In the genomic region with DNA sequence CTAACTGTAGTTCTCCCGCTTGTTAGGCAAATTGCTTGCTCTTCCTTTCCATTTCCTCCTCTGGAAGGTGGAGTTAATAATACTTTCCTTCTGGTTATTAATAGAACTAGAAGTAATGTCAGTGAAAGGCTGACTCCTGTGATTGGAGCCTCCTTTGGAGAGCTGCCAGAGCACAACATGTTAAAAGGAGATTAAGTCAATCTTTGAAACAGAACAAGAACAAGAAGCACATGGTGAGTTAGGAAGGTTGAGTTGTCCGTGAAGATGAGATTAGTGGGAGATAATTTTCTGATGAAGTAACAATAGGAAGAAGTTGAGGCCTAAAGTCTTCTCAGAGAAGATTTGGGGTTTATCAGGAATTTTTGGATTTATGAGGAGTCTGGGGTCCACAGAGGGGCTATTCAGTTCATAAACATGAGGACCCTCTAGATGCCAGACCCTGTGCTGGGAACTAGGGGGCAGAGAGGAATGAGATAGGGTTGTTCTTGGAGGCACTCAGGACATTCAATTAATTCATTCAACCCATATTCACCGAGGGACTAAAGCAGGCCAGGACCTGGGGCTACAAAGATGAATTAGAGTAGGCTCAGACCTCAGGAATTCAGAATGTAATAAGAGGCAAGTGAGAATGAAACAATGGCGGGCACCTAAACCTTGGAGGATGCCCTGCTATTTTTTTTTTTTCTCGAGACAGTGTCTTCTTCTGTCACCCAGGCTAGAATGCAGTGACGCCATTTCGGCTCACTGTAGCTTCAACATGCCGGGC, we compare ENCODE assay signal across 13 cellular contexts. TPM values are rescaled to one million over a fixed set of nuclear protein-coding genes. Genes with fewer than 3 reads are reported as not detected.
A peak's percentile ranks its signal among the peaks of the same experiment; 100 is the strongest.
DNase-seq lines count a peak whose midpoint lies in the region; ATAC-seq and TF ChIP-seq lines count a peak whose summit lies in the region.
"Had no signal": no experiment of that assay in that cellular context is flagged by ENCODE, and none has a peak within 500 bp of the region (broad histone marks: within the 10 kb centered on the region; RNA-seq: fewer than 3 reads in every experiment).

No MANE protein-coding gene starts in this region.

- H3K4me3 Mint-ChIP-seq in HFFc6 (no peak overlapping the region; the same call in 1 of the 2 replicates), neural progenitor cell (no peak overlapping the region)
- H3K4me3 Mint-ChIP-seq in naive thymus-derived CD8-positive, alpha-beta T cell = no peak overlapping the region
- H3K4me3 Mint-ChIP-seq in CD4-positive, alpha-beta T cell = no peak overlapping the region
- H3K4me3 Mint-ChIP-seq in activated T-cell treated with anti-CD3 and anti-CD28 coated beads, Interleukin-2, amount 50 U/mL, for 24 hours = no peak overlapping the region

- no peak overlapping the region for H3K4me3 ChIP-seq in parathyroid adenoma (ENCODE audit: low read depth, low read length)
- H3K4me3 ChIP-seq in neural progenitor cell = no peak overlapping the region
- H3K4me3 ChIP-seq: sigmoid colon, uterus had no signal

- H3K4me1 ChIP-seq in parathyroid adenoma = peaks cover 12% of the 10 kb centered on the region
- no peaks in the 10 kb centered on the region for H3K4me1 ChIP-seq in neural progenitor cell
- H3K4me1 ChIP-seq: uterus had no signal

- H3K27ac Mint-ChIP-seq in HFFc6 = peak overlapping the region; percentile 14
- no peak overlapping the region for H3K27ac Mint-ChIP-seq in naive thymus-derived CD8-positive, alpha-beta T cell
- no peak overlapping the region for H3K27ac Mint-ChIP-seq in CD4-positive, alpha-beta T cell
- no peak overlapping the region for H3K27ac Mint-ChIP-seq in activated T-cell treated with anti-CD3 and anti-CD28 coated beads, Interleukin-2, amount 50 U/mL, for 24 hours
- H3K27ac Mint-ChIP-seq in neural progenitor cell = no peak overlapping the region

- H4K20me1 ChIP-seq in neural progenitor cell (ENCODE audit: low read depth) = no peaks in the 10 kb centered on the region

- CTCF ChIA-PET in CD4-positive, alpha-beta T cell (lab: Charles Lee) = no interaction called here

- H3K36me3 Mint-ChIP-seq in HFFc6 (ENCODE audit: low read depth) (0 out of 2 replicates have a peak, but pooled peaks cover 4% of the 10 kb centered on the region), neural progenitor cell (no peaks in the 10 kb centered on the region)
- H3K36me3 Mint-ChIP-seq in naive thymus-derived CD8-positive, alpha-beta T cell = no peaks in the 10 kb centered on the region
- H3K36me3 Mint-ChIP-seq in CD4-positive, alpha-beta T cell (ENCODE audit: low read depth) = no peaks in the 10 kb centered on the region
- H3K36me3 Mint-ChIP-seq in activated T-cell treated with anti-CD3 and anti-CD28 coated beads, Interleukin-2, amount 50 U/mL, for 24 hours (ENCODE audit: low read depth) = no peaks in the 10 kb centered on the region

- intact Hi-C loops in CD4-positive, alpha-beta T cell (cut with DNase I, micrococcal nuclease) = no loop called here

- H3K4me1 Mint-ChIP-seq in HFFc6 (ENCODE audit: low read depth) (peaks cover 30% of the 10 kb centered on the region), neural progenitor cell (peaks cover 16% of the 10 kb centered on the region)
- peaks cover 0 to 2% (median 0%) of the 10 kb centered on the region in 4 donors for H3K4me1 Mint-ChIP-seq in naive thymus-derived CD8-positive, alpha-beta T cell
- H3K4me1 Mint-ChIP-seq in CD4-positive, alpha-beta T cell (ENCODE audit: low read depth) = no peaks in the 10 kb centered on the region
- H3K4me1 Mint-ChIP-seq in activated T-cell treated with anti-CD3 and anti-CD28 coated beads, Interleukin-2, amount 50 U/mL, for 24 hours (ENCODE audit: low read depth) = no peaks in the 10 kb centered on the region

- H3F3A ChIP-seq in neural progenitor cell (ENCODE audit: low read depth) = no peaks in the 10 kb centered on the region

- H3K36me3 ChIP-seq in parathyroid adenoma (ENCODE audit: control insufficient read depth, insufficient read depth, low read length) (no peaks in the 10 kb centered on the region), neural progenitor cell (no peaks in the 10 kb centered on the region)
- H3K36me3 ChIP-seq: sigmoid colon, uterus had no signal

- H3K27ac ChIP-seq in VCaP = peak overlapping the region; percentile 68
- H3K27ac ChIP-seq in parathyroid adenoma = peak overlapping the region; percentile 47
- no peak overlapping the region for H3K27ac ChIP-seq in CD4-positive, alpha-beta T cell (ENCODE audit: low read depth, low read length)
- H3K27ac ChIP-seq in neural progenitor cell = no peak overlapping the region
- H3K27ac ChIP-seq: sigmoid colon, uterus had no signal

- POLR2A ChIA-PET in naive thymus-derived CD8-positive, alpha-beta T cell (lab: Charles Lee) = no interaction called here
- POLR2A ChIA-PET in CD4-positive, alpha-beta T cell (lab: Charles Lee) = no interaction called here

- H3K9me3 Mint-ChIP-seq in HFFc6 (no peaks in the 10 kb centered on the region), neural progenitor cell (peaks cover 2% of the 10 kb centered on the region)
- peaks cover 0 to 9% (median 4%) of the 10 kb centered on the region in 9 donors for H3K9me3 Mint-ChIP-seq in naive thymus-derived CD8-positive, alpha-beta T cell
- H3K9me3 Mint-ChIP-seq in CD4-positive, alpha-beta T cell = no peaks in the 10 kb centered on the region
- no peaks in the 10 kb centered on the region for H3K9me3 Mint-ChIP-seq in activated T-cell treated with anti-CD3 and anti-CD28 coated beads, Interleukin-2, amount 50 U/mL, for 24 hours

- H3K9me3 ChIP-seq in parathyroid adenoma (ENCODE audit: control insufficient read depth, low read length) (no peaks in the 10 kb centered on the region), neural progenitor cell (ENCODE audit: low read depth) (no peaks in the 10 kb centered on the region)
- no peaks in the 10 kb centered on the region for H3K9me3 ChIP-seq in CD4-positive, alpha-beta T cell (ENCODE audit: control insufficient read depth, low read length)
- H3K9me3 ChIP-seq: sigmoid colon, uterus had no signal

- no peaks in the 10 kb centered on the region for H3K27me3 ChIP-seq in parathyroid adenoma (ENCODE audit: control insufficient read depth, insufficient read depth, low read length)
- H3K27me3 ChIP-seq in CD4-positive, alpha-beta T cell (ENCODE audit: control insufficient read depth, insufficient read depth, low read length) = no peaks in the 10 kb centered on the region
- no peaks in the 10 kb centered on the region for H3K27me3 ChIP-seq in neural progenitor cell
- H3K27me3 ChIP-seq: sigmoid colon, uterus had no signal

- peak; percentile 46 for DNase-seq in HFFc6
- peak; percentile 48 for DNase-seq in fibroblast of the conjunctiva (ENCODE audit: low read depth)
- DNase-seq in naive thymus-derived CD8-positive, alpha-beta T cell = no peak
- no peak for DNase-seq in CD4-positive, alpha-beta T cell
- DNase-seq in activated T-cell treated with anti-CD3 and anti-CD28 coated beads, Interleukin-2, amount 50 U/mL, for 24 hours = no peak
- DNase-seq in neural progenitor cell (ENCODE audit: low spot score) = no peak
- DNase-seq: COR-L47, midbrain, sigmoid colon, T-helper 9 cell, uterus had no signal

- H3K9ac ChIP-seq in parathyroid adenoma (no peak overlapping the region), neural progenitor cell (no peak overlapping the region)

- peak overlapping the region; percentile 33 for H2AFZ ChIP-seq in parathyroid adenoma
- H2AFZ ChIP-seq in neural progenitor cell (replicated peaks) = no peak overlapping the region

- ATAC-seq in naive thymus-derived CD8-positive, alpha-beta T cell = no peak
- ATAC-seq in CD4-positive, alpha-beta T cell (ENCODE audit: poor library complexity) = no peak

- H3K27me3 Mint-ChIP-seq in HFFc6 (ENCODE audit: insufficient read depth) (no peaks in the 10 kb centered on the region; the same call in 1 of the 2 replicates), neural progenitor cell (ENCODE audit: insufficient read depth, low read depth) (peaks cover 4% of the 10 kb centered on the region)
- peaks cover 0 to 10% (median 7%) of the 10 kb centered on the region in 5 donors for H3K27me3 Mint-ChIP-seq in naive thymus-derived CD8-positive, alpha-beta T cell
- peaks cover 12% of the 10 kb centered on the region for H3K27me3 Mint-ChIP-seq in CD4-positive, alpha-beta T cell
- peaks cover 7% of the 10 kb centered on the region for H3K27me3 Mint-ChIP-seq in activated T-cell treated with anti-CD3 and anti-CD28 coated beads, Interleukin-2, amount 50 U/mL, for 24 hours

- no peaks in the 10 kb centered on the region for H3K79me2 ChIP-seq in parathyroid adenoma
- no peaks in the 10 kb centered on the region for H3K79me2 ChIP-seq in neural progenitor cell (ENCODE audit: low read depth)

- no peak for TF ChIP-seq CTCF in HFFc6 (IDR thresholded peaks at IDR 0.05)
- TF ChIP-seq CTCF in VCaP (conservative IDR thresholded peaks at IDR 0.05) = no peak
- no peak for TF ChIP-seq CTCF in parathyroid adenoma (IDR thresholded peaks at IDR 0.05)
- no peak for TF ChIP-seq CTCF in CD4-positive, alpha-beta T cell (IDR thresholded peaks at IDR 0.05)
- no peak for TF ChIP-seq CTCF in neural progenitor cell (IDR thresholded peaks at IDR 0.05)

- H3K4me2 ChIP-seq in parathyroid adenoma (ENCODE audit: low read length) (peak overlapping the region; percentile 50), neural progenitor cell (no peak overlapping the region)

RNA-seq across cellular contexts. Expression of a gene that starts 40.7 kb away (rescaled TPM):
- total RNA-seq in HFFc6 (2021; fragmentation: NEBNext Ultra II Directional; extraction: Animal tissue kit (Norgen Biotek cat#: 25700)) = 10 to 100 TPM; 39.3 to 88.4 (median 74.8) TPM
- total RNA-seq in naive thymus-derived CD8-positive, alpha-beta T cell = 1 to 10 TPM; 4.0 to 4.2 TPM
- 1 to 10 TPM; 1.8 to 3.4 (median 3.4) TPM for polyA plus RNA-seq in naive thymus-derived CD8-positive, alpha-beta T cell
- under 1 TPM; 0.34 to 0.55 TPM for total RNA-seq in CD4-positive, alpha-beta T cell
- 94.5 and 147 TPM in 2 replicates for total RNA-seq in neural progenitor cell (ENCODE audit: low replicate concordance)

RNA-seq across cellular contexts. Expression of a gene that starts 52.8 kb away (rescaled TPM):
- not detected for total RNA-seq in HFFc6 (2021; fragmentation: NEBNext Ultra II Directional; extraction: Animal tissue kit (Norgen Biotek cat#: 25700))
- total RNA-seq in naive thymus-derived CD8-positive, alpha-beta T cell = not detected
- not detected for polyA plus RNA-seq in naive thymus-derived CD8-positive, alpha-beta T cell
- not detected for total RNA-seq in CD4-positive, alpha-beta T cell
- not detected in 2 replicates for total RNA-seq in neural progenitor cell (ENCODE audit: low replicate concordance)

Comparison
In these comparisons a context has a peak if more than half of its experiments do, and no peak if none do; other contexts are left out.
1. DNase-seq: peak in HFFc6 (single experiment) and fibroblast of the conjunctiva (single experiment); none in naive thymus-derived CD8-positive, alpha-beta T cell (0 of 10), CD4-positive, alpha-beta T cell (0 of 10), activated T-cell treated with anti-CD3 and anti-CD28 coated beads, Interleukin-2, amount 50 U/mL, for 24 hours (single experiment) and neural progenitor cell (single experiment).
2. H3K27ac ChIP-seq: peak in VCaP (single experiment) and parathyroid adenoma (single experiment); none in CD4-positive, alpha-beta T cell (single experiment) and neural progenitor cell (single experiment).
3. RNA of a gene that starts 40.7 kb away (total RNA-seq): 94.5 to 147 TPM in neural progenitor cell and 39.3 to 88.4 TPM in HFFc6; 4.0 to 4.2 TPM in naive thymus-derived CD8-positive, alpha-beta T cell and 0.34 to 0.55 TPM in CD4-positive, alpha-beta T cell; every median in the first group is over 4 times any median in the second.